In genomic region chr16:58656872-58657271, GRCh38 we compare ENCODE assay signal across 21 cellular contexts. TPM values are rescaled to one million over a fixed set of nuclear protein-coding genes. Genes with fewer than 3 reads are reported as not detected.
A peak's percentile ranks its signal among the peaks of the same experiment; 100 is the strongest.
DNase-seq lines count a peak whose midpoint lies in the region; ATAC-seq and TF ChIP-seq lines count a peak whose summit lies in the region.
"Had no signal": no experiment of that assay in that cellular context is flagged by ENCODE, and none has a peak within 500 bp of the region (broad histone marks: within the 10 kb centered on the region; RNA-seq: fewer than 3 reads in every experiment).

No MANE protein-coding gene starts in this region.

- TF ChIP-seq CTCF in hepatocyte (IDR thresholded peaks at IDR 0.05; ENCODE audit: poor library complexity) (no peak), mucosa of descending colon (IDR thresholded peaks at IDR 0.05) (no peak), type B pancreatic cell (conservative IDR thresholded peaks at IDR 0.05) (no peak), chondrocyte (IDR thresholded peaks at IDR 0.05) (no peak)

- peak overlapping the region; percentile 47 for H3K4me2 ChIP-seq in hepatocyte
- H3K4me2 ChIP-seq: A549; BLaER1 treated with 17β-estradiol and CSF1 and Interleukin-3, amounts not matched to agents 10 nM and 100 nM; GM23338 had no signal

- H3K79me2 ChIP-seq in hepatocyte, result no peaks in the 10 kb centered on the region

- H3K4me3 ChIP-seq in H7 (ENCODE audit: insufficient read depth, low read depth, low read length) (no peak overlapping the region), hepatocyte (no peak overlapping the region), mucosa of descending colon (no peak overlapping the region)
- H3K4me3 ChIP-seq in CD4-positive, alpha-beta memory T cell (ENCODE audit: low read length in 2 of 2), result no peak overlapping the region
- H3K4me3 ChIP-seq: A549; BLaER1 treated with 17β-estradiol and CSF1 and Interleukin-3, amounts not matched to agents 10 nM and 100 nM; GM23338; HAP-1 had no signal

- CTCF ChIA-PET in CD4-positive, alpha-beta memory T cell (lab: Charles Lee; ENCODE audit: partially characterized antibody), result no interaction called here

- POLR2A ChIA-PET in CD4-positive, alpha-beta memory T cell (lab: Charles Lee; ENCODE audit: partially characterized antibody), result no interaction called here

- WGBS in hepatocyte (ENCODE audit: low lambda C conversion rate, missing lambda C conversion rate), result 50% methylated on average over 4 of the region's 4 CpGs

- no peaks in the 10 kb centered on the region for H4K20me1 ChIP-seq in hepatocyte (ENCODE audit: insufficient read depth, poor library complexity, severe bottlenecking)
- H4K20me1 ChIP-seq: BLaER1 treated with 17β-estradiol and CSF1 and Interleukin-3, amounts not matched to agents 10 nM and 100 nM had no signal

- no peaks in the 10 kb centered on the region for H3K27me3 Mint-ChIP-seq in type B pancreatic cell
- no peaks in the 10 kb centered on the region for H3K27me3 Mint-ChIP-seq in chondrocyte (ENCODE audit: low read depth)
- H3K27me3 Mint-ChIP-seq in CD4-positive, alpha-beta memory T cell, result peaks cover 0 to 3% of the 10 kb centered on the region in 2 donors

- H3K27ac Mint-ChIP-seq in type B pancreatic cell (peak overlapping the region; percentile 46), chondrocyte (ENCODE audit: unreplicated experiment) (no peak overlapping the region)
- H3K27ac Mint-ChIP-seq in CD4-positive, alpha-beta memory T cell, result no peak overlapping the region
- H3K27ac Mint-ChIP-seq: CD14-positive monocyte; CD4-positive, alpha-beta T cell; GM23338; HFFc6 had no signal

- ATAC-seq in mucosa of descending colon, result peak; percentile 75
- ATAC-seq: A549, GM23338 had no signal

- peak; percentile 6 for DNase-seq in H7
- DNase-seq in hepatocyte (ENCODE audit: low spot score), result peak; percentile 47
- peak in 1 of 3 donors; percentile 35 for DNase-seq in mucosa of descending colon
- DNase-seq in type B pancreatic cell (ENCODE audit: extremely low spot score, unreplicated experiment), result no peak
- no peak for DNase-seq in chondrocyte (ENCODE audit: low spot score)
- DNase-seq in LoVo (ENCODE audit: low spot score), result no peak
- DNase-seq in CD4-positive, alpha-beta memory T cell, result no peak
- DNase-seq: 8988T; ACHN; AML-193; BE2C; CD4-positive, alpha-beta T cell; COR-L47; DMS153; DND-41; HFFc6 had no signal

- no peaks in the 10 kb centered on the region for H3K27me3 ChIP-seq in H7 (ENCODE audit: control insufficient read depth, insufficient read depth, low read length)
- H3K27me3 ChIP-seq in hepatocyte, result no peaks in the 10 kb centered on the region
- H3K27me3 ChIP-seq in CD4-positive, alpha-beta memory T cell (ENCODE audit: insufficient read depth, low read length), result no peaks in the 10 kb centered on the region
- H3K27me3 ChIP-seq: BE2C; BLaER1 treated with 17β-estradiol and CSF1 and Interleukin-3, amounts not matched to agents 10 nM and 100 nM had no signal

- H3K4me1 ChIP-seq in hepatocyte (ENCODE audit: insufficient read depth), result peaks cover 5% of the 10 kb centered on the region
- H3K4me1 ChIP-seq in mucosa of descending colon (ENCODE audit: low read depth), result peaks cover 4% of the 10 kb centered on the region
- no peaks in the 10 kb centered on the region for H3K4me1 ChIP-seq in CD4-positive, alpha-beta memory T cell (ENCODE audit: insufficient read depth, low read length)
- H3K4me1 ChIP-seq: BE2C had no signal

- no peak overlapping the region for H2AFZ ChIP-seq in hepatocyte
- H2AFZ ChIP-seq: GM23338 had no signal

- intact Hi-C loops in mucosa of descending colon (cut with DNase I, micrococcal nuclease), result no loop called here
- intact Hi-C loops in CD4-positive, alpha-beta memory T cell (cut with micrococcal nuclease), result no loop called here

- H3K9me2 ChIP-seq in hepatocyte (replicated peaks; ENCODE audit: insufficient read depth), result no peaks in the 10 kb centered on the region

- H3K36me3 ChIP-seq in H7 (replicated peaks; ENCODE audit: control insufficient read depth, insufficient read depth, low read length), result no peaks in the 10 kb centered on the region
- H3K36me3 ChIP-seq in hepatocyte (replicated peaks; ENCODE audit: insufficient read depth, low read depth), result no peaks in the 10 kb centered on the region
- H3K36me3 ChIP-seq in mucosa of descending colon (ENCODE audit: low read depth), result no peaks in the 10 kb centered on the region
- H3K36me3 ChIP-seq in CD4-positive, alpha-beta memory T cell (ENCODE audit: insufficient read depth, low read length), result no peaks in the 10 kb centered on the region
- H3K36me3 ChIP-seq: BE2C; BLaER1 treated with 17β-estradiol and CSF1 and Interleukin-3, amounts not matched to agents 10 nM and 100 nM; HAP-1 had no signal

- H3K4me3 Mint-ChIP-seq in type B pancreatic cell (no peak overlapping the region), chondrocyte (ENCODE audit: unreplicated experiment) (no peak overlapping the region)
- no peak overlapping the region for H3K4me3 Mint-ChIP-seq in CD4-positive, alpha-beta memory T cell
- H3K4me3 Mint-ChIP-seq: CD14-positive monocyte; CD4-positive, alpha-beta T cell; GM23338; HFFc6 had no signal

- H3K36me3 Mint-ChIP-seq in type B pancreatic cell, result no peaks in the 10 kb centered on the region
- H3K36me3 Mint-ChIP-seq in chondrocyte (ENCODE audit: low read depth), result no peaks in the 10 kb centered on the region
- H3K36me3 Mint-ChIP-seq in CD4-positive, alpha-beta memory T cell, result no peaks in the 10 kb centered on the region
- H3K36me3 Mint-ChIP-seq: CD14-positive monocyte had no signal

- no peaks in the 10 kb centered on the region for H3K9me3 ChIP-seq in hepatocyte (ENCODE audit: low read depth)
- H3K9me3 ChIP-seq in mucosa of descending colon, result no peaks in the 10 kb centered on the region
- H3K9me3 ChIP-seq in CD4-positive, alpha-beta memory T cell (ENCODE audit: control insufficient read depth in 1 of 2, low read length in 2 of 2), result no peaks in the 10 kb centered on the region
- H3K9me3 ChIP-seq: A549; BE2C; BLaER1 treated with 17β-estradiol and CSF1 and Interleukin-3, amounts not matched to agents 10 nM and 100 nM; HAP-1 had no signal

- H3K9me3 Mint-ChIP-seq in type B pancreatic cell, result no peaks in the 10 kb centered on the region
- no peaks in the 10 kb centered on the region for H3K9me3 Mint-ChIP-seq in chondrocyte (ENCODE audit: low read depth)
- no peaks in the 10 kb centered on the region for H3K9me3 Mint-ChIP-seq in CD4-positive, alpha-beta memory T cell
- H3K9me3 Mint-ChIP-seq: CD4-positive, alpha-beta T cell; GM23338; HFFc6 had no signal

- peak overlapping the region; percentile 53 for H3K27ac ChIP-seq in hepatocyte
- H3K27ac ChIP-seq in CD4-positive, alpha-beta memory T cell (ENCODE audit: low read depth, low read length), result no peak overlapping the region
- H3K27ac ChIP-seq: A549; BLaER1 treated with 17β-estradiol and CSF1 and Interleukin-3, amounts not matched to agents 10 nM and 100 nM had no signal

- H3K4me1 Mint-ChIP-seq in type B pancreatic cell (ENCODE audit: unreplicated experiment) (peaks cover 15% of the 10 kb centered on the region), chondrocyte (ENCODE audit: low read depth) (peaks cover 4% of the 10 kb centered on the region)
- H3K4me1 Mint-ChIP-seq in CD4-positive, alpha-beta memory T cell, result no peaks in the 10 kb centered on the region
- H3K4me1 Mint-ChIP-seq: CD14-positive monocyte had no signal

RNA-seq across cellular contexts. Expression of gene CNOT1, which starts 27.2 kb away (rescaled TPM):
- total RNA-seq in H7 (2014; rRNA removed; shearing (Covaris generic)), result 198 and 256 TPM in 2 replicates
- 113 and 127 TPM in 2 replicates for total RNA-seq in hepatocyte
- 50.8 and 54.6 TPM in 2 replicates for polyA plus RNA-seq in hepatocyte
- 100 to 1,000 TPM; 194 to 239 (median 230) TPM for total RNA-seq in mucosa of descending colon
- total RNA-seq in type B pancreatic cell (ENCODE audit: low replicate concordance), result 216 and 242 TPM in 2 replicates
- 89.3 to 104 TPM (median 98.1 TPM) in 3 replicates for total RNA-seq in chondrocyte
- 100 to 1,000 TPM; 251 to 262 TPM for total RNA-seq in CD4-positive, alpha-beta memory T cell
- polyA plus RNA-seq in CD4-positive, alpha-beta memory T cell, result 100 to 1,000 TPM in 1 of 2 donors, 10 to 100 TPM in 1; 74.9 to 107 TPM

RNA-seq across cellular contexts. Expression of gene SLC38A7, which starts 27.7 kb away (rescaled TPM):
- total RNA-seq in H7 (2014; rRNA removed; shearing (Covaris generic)), result 14.6 and 16.1 TPM in 2 replicates
- total RNA-seq in hepatocyte (22.3 and 36.7 TPM in 2 replicates), mucosa of descending colon (10 to 100 TPM in 2 of 3 donors, 1 to 10 TPM in 1; 9.4 to 21.9 (median 14.9) TPM), type B pancreatic cell (ENCODE audit: low replicate concordance) (28.1 and 31.6 TPM in 2 replicates), chondrocyte (37.6 to 47.3 TPM (median 45.1 TPM) in 3 replicates)
- 25.7 and 32.5 TPM in 2 replicates for polyA plus RNA-seq in hepatocyte
- total RNA-seq in CD4-positive, alpha-beta memory T cell, result 10 to 100 TPM; 11.4 to 13.8 TPM
- polyA plus RNA-seq in CD4-positive, alpha-beta memory T cell, result 1 to 10 TPM; 3.5 to 6.7 TPM

Comparison
In these comparisons a context has a peak if more than half of its experiments do, and no peak if none do; other contexts are left out.
1. DNase-seq: peak in H7 (single experiment) and hepatocyte (single experiment); none in type B pancreatic cell (single experiment), chondrocyte (single experiment), LoVo (single experiment) and CD4-positive, alpha-beta memory T cell (0 of 5).